In genomic region chr5:138440226-138441073, GRCh38 we compare ENCODE assay signal across 12 cellular contexts. TPM values are rescaled to one million over a fixed set of nuclear protein-coding genes. Genes with fewer than 3 reads are reported as not detected.
A peak's percentile ranks its signal among the peaks of the same experiment; 100 is the strongest.
DNase-seq lines count a peak whose midpoint lies in the region; ATAC-seq and TF ChIP-seq lines count a peak whose summit lies in the region.
"Had no signal": no experiment of that assay in that cellular context is flagged by ENCODE, and none has a peak within 500 bp of the region (broad histone marks: within the 10 kb centered on the region; RNA-seq: fewer than 3 reads in every experiment).

No MANE protein-coding gene starts in this region.

- H3K36me3 Mint-ChIP-seq in activated naive CD4-positive, alpha-beta T cell treated with anti-CD3 and anti-CD28 coated beads, Interleukin-2, amount 50 U/mL, for 24 hours, result peaks cover 5% of the 10 kb centered on the region
- peaks cover 17% of the 10 kb centered on the region for H3K36me3 Mint-ChIP-seq in activated B cell treated with CpG ODN at 0.5 μM for 24 hours (ENCODE audit: low read depth)

- H3K9me3 ChIP-seq in iPS-20b (ENCODE audit: insufficient read depth, low read depth, low read length), result no peaks in the 10 kb centered on the region
- H3K9me3 ChIP-seq: lower lobe of right lung had no signal

- no peaks in the 10 kb centered on the region for H3K27me3 Mint-ChIP-seq in activated naive CD4-positive, alpha-beta T cell treated with anti-CD3 and anti-CD28 coated beads, Interleukin-2, amount 50 U/mL, for 24 hours
- no peaks in the 10 kb centered on the region for H3K27me3 Mint-ChIP-seq in activated B cell treated with CpG ODN at 0.5 μM for 24 hours
- peaks cover 17% of the 10 kb centered on the region for H3K27me3 Mint-ChIP-seq in stimulated activated naive CD8-positive, alpha-beta T cell treated with anti-CD3 and anti-CD28 coated beads, Interleukin-15, amount 100 ng/mL, for 72 hours

- no peak for TF ChIP-seq CTCF in activated B cell treated with CpG ODN at 0.5 μM for 24 hours (IDR thresholded peaks at IDR 0.05)

- H3K9ac ChIP-seq in iPS-20b (ENCODE audit: low read depth, low read length), result peak overlapping the region; percentile 80; the same call in 1 of the 2 replicates

- peak overlapping the region; percentile 89; the same call in 1 of the 2 replicates for H3K4me3 ChIP-seq in iPS-20b (ENCODE audit: low read length)
- H3K4me3 ChIP-seq: lower lobe of right lung had no signal

- H3K27ac ChIP-seq in iPS-20b (ENCODE audit: low read length), result no peak overlapping the region
- H3K27ac ChIP-seq: C4-2B, lower lobe of right lung had no signal

- H3K27me3 ChIP-seq in iPS-20b (ENCODE audit: insufficient read depth, low read length), result 0 out of 2 replicates have a peak, but pooled peaks cover 3% of the 10 kb centered on the region

- intact Hi-C loops in activated B cell treated with CpG ODN at 0.5 μM for 24 hours (cut with micrococcal nuclease), result no loop called here

- ATAC-seq in activated B cell treated with CpG ODN at 0.5 μM for 24 hours (ENCODE audit: low read depth), result no peak
- ATAC-seq in stimulated activated naive CD8-positive, alpha-beta T cell treated with anti-CD3 and anti-CD28 coated beads, Interleukin-15, amount 100 ng/mL, for 72 hours, result no peak
- ATAC-seq in GM18505 (IDR thresholded peaks at IDR 0.05; ENCODE audit: unreplicated experiment), result no peak

- CTCF ChIA-PET in activated B cell treated with CpG ODN at 0.5 μM for 24 hours (lab: Charles Lee), result no interaction called here

- peaks cover 12% of the 10 kb centered on the region for H3K36me3 ChIP-seq in iPS-20b (ENCODE audit: insufficient read depth, low read depth, low read length)

- peaks cover 23% of the 10 kb centered on the region for H3K4me1 Mint-ChIP-seq in activated naive CD4-positive, alpha-beta T cell treated with anti-CD3 and anti-CD28 coated beads, Interleukin-2, amount 50 U/mL, for 24 hours
- peaks cover 12% of the 10 kb centered on the region for H3K4me1 Mint-ChIP-seq in activated B cell treated with CpG ODN at 0.5 μM for 24 hours
- peaks cover 29% of the 10 kb centered on the region for H3K4me1 Mint-ChIP-seq in stimulated activated naive CD8-positive, alpha-beta T cell treated with anti-CD3 and anti-CD28 coated beads, Interleukin-15, amount 100 ng/mL, for 72 hours

- no peak for DNase-seq in activated naive CD4-positive, alpha-beta T cell treated with Interleukin-2 at 50 U/mL for 16 hours
- DNase-seq in activated B cell treated with CpG ODN at 0.5 μM for 24 hours (no peak), ureter (ENCODE audit: low spot score) (no peak), GDM1 (lab: John Stamatoyannopoulos, UW) (no peak)
- DNase-seq in stimulated activated naive CD8-positive, alpha-beta T cell treated with anti-CD3 and anti-CD28 coated beads, Interleukin-15, amount 100 ng/mL, for 72 hours, result no peak
- DNase-seq: activated CD8-positive, alpha-beta memory T cell treated with anti-CD3 and anti-CD28 coated beads for 24 hours; lower lobe of right lung; NCI-H524 treated with DMSO at 0.1 percent for 48 hours had no signal

- H3K27ac Mint-ChIP-seq in activated naive CD4-positive, alpha-beta T cell treated with anti-CD3 and anti-CD28 coated beads, Interleukin-2, amount 50 U/mL, for 24 hours, result peak overlapping the region; percentile 30
- no peak overlapping the region for H3K27ac Mint-ChIP-seq in activated B cell treated with CpG ODN at 0.5 μM for 24 hours
- peak overlapping the region; percentile 20 to 75 for H3K27ac Mint-ChIP-seq in stimulated activated naive CD8-positive, alpha-beta T cell treated with anti-CD3 and anti-CD28 coated beads, Interleukin-15, amount 100 ng/mL, for 72 hours

- TF ChIP-seq POLR2A in GM18505 (IDR thresholded peaks at IDR 0.05; ENCODE audit: borderline replicate concordance, extremely low read depth, insufficient read depth, insufficient read length), result no peak

- no peaks in the 10 kb centered on the region for H3K9me3 Mint-ChIP-seq in activated naive CD4-positive, alpha-beta T cell treated with anti-CD3 and anti-CD28 coated beads, Interleukin-2, amount 50 U/mL, for 24 hours
- no peaks in the 10 kb centered on the region for H3K9me3 Mint-ChIP-seq in activated B cell treated with CpG ODN at 0.5 μM for 24 hours
- no peaks in the 10 kb centered on the region for H3K9me3 Mint-ChIP-seq in stimulated activated naive CD8-positive, alpha-beta T cell treated with anti-CD3 and anti-CD28 coated beads, Interleukin-15, amount 100 ng/mL, for 72 hours

- H3K4me1 ChIP-seq in iPS-20b (ENCODE audit: insufficient read depth, low read length), result peaks cover 4% of the 10 kb centered on the region; the same call in 1 of the 2 replicates

- POLR2A ChIA-PET in activated B cell treated with CpG ODN at 0.5 μM for 24 hours (lab: Charles Lee), result no interaction called here

- H3K4me3 Mint-ChIP-seq in activated naive CD4-positive, alpha-beta T cell treated with anti-CD3 and anti-CD28 coated beads, Interleukin-2, amount 50 U/mL, for 24 hours, result peak overlapping the region; percentile 66
- H3K4me3 Mint-ChIP-seq in activated B cell treated with CpG ODN at 0.5 μM for 24 hours, result peak overlapping the region; percentile 78
- peak overlapping the region; percentile 66 to 82 for H3K4me3 Mint-ChIP-seq in stimulated activated naive CD8-positive, alpha-beta T cell treated with anti-CD3 and anti-CD28 coated beads, Interleukin-15, amount 100 ng/mL, for 72 hours

RNA-seq across cellular contexts. Expression of gene REEP2, which starts 1.6 kb away (rescaled TPM):
- 0.42 TPM in 1 of 2 replicates, not detected in the other for total RNA-seq in activated B cell treated with CpG ODN at 0.5 μM for 24 hours
- 7.0 TPM for total RNA-seq in ureter

RNA-seq across cellular contexts. Expression of gene EGR1, which starts 24.8 kb away (rescaled TPM):
- 10.9 and 14.2 TPM in 2 replicates for total RNA-seq in activated B cell treated with CpG ODN at 0.5 μM for 24 hours
- 41.6 TPM for total RNA-seq in ureter
